In the genomic region with DNA sequence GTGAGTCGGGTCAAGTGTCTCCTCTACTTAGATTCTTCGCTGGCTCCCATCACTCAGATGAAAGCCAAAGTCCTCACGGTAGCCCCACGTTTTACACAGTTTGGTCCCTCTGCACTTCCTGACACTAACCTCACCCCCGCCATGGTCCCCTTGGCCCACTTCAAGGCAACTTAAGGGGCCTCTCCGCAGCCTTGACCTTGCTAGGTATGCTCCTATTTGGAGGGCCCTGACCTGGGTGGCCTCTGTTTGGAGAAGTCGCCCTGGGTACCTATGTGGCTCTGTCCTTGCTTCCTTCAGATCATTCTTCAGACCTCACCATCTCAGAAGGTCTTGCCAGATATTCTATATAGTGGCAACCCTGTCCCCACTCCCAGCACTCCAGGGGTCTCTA, we compare ENCODE assay signal across 30 cellular contexts.
"Had no signal": no experiment of that assay in that cellular context is flagged by ENCODE, and none has a peak within 500 bp of the region (broad histone marks: within the 10 kb centered on the region; RNA-seq: fewer than 3 reads in every experiment).

No MANE protein-coding gene starts in this region.

- H3K27me3 ChIP-seq: adrenal gland, MG63, Peyer's patch had no signal

- H3K4me3 ChIP-seq: adrenal gland, MG63, Peyer's patch had no signal

- H3K27me3 Mint-ChIP-seq: activated B cell treated with CpG ODN at 0.5 μM for 24 hours; activated CD4-positive, alpha-beta memory T cell treated with anti-CD3 and anti-CD28 coated beads, Interleukin-2, amount 10 ng/mL, durations not matched to agents 7 days and 5 days; activated CD8-positive, alpha-beta memory T cell treated with anti-CD3 and anti-CD28 coated beads, Interleukin-2, amount 10 ng/mL, durations not matched to agents 7 days and 5 days; brain had no signal

- H3K4me1 Mint-ChIP-seq: activated B cell treated with CpG ODN at 0.5 μM for 24 hours had no signal

- H3K4me1 ChIP-seq: Peyer's patch had no signal

- H3K9me3 Mint-ChIP-seq: activated B cell treated with CpG ODN at 0.5 μM for 24 hours; activated CD4-positive, alpha-beta memory T cell treated with anti-CD3 and anti-CD28 coated beads, Interleukin-2, amount 10 ng/mL, durations not matched to agents 7 days and 5 days; activated naive CD4-positive, alpha-beta T cell treated with anti-CD3 and anti-CD28 coated beads for 36 hours had no signal

- H3K9me3 ChIP-seq: adrenal gland, MG63, Peyer's patch had no signal

- ATAC-seq: activated CD8-positive, alpha-beta memory T cell treated with anti-CD3 and anti-CD28 coated beads, Interleukin-2, amount 10 ng/mL, durations not matched to agents 7 days and 5 days; SK-N-SH treated with all-trans-retinoic acid at 6 μM for 48 hours had no signal

- DNase-seq: activated B cell treated with CpG ODN at 0.5 μM for 24 hours; activated CD4-positive, alpha-beta memory T cell treated with anti-CD3 and anti-CD28 coated beads, Interleukin-2, amount 10 ng/mL, durations not matched to agents 7 days and 5 days; activated CD4-positive, alpha-beta T cell treated with anti-CD3 and anti-CD28 coated beads for 48 hours; activated CD4-positive, CD25-positive, alpha-beta regulatory T cell treated with anti-CD3 and anti-CD28 coated beads, Interleukin-2, amount 50 U/mL, for 72 hours; activated CD8-positive, alpha-beta memory T cell treated with anti-CD3 and anti-CD28 coated beads for 24 hours; activated CD8-positive, alpha-beta memory T cell treated with anti-CD3 and anti-CD28 coated beads, Interleukin-2, amount 10 ng/mL, durations not matched to agents 7 days and 5 days; activated CD8-positive, alpha-beta memory T cell treated with anti-CD3 and anti-CD28 coated beads, Interleukin-2, amount 50 U/mL, for 48 hours; activated gamma-delta T cell; activated naive CD4-positive, alpha-beta T cell treated with anti-CD3 and anti-CD28 coated beads for 36 hours; activated T-cell treated with anti-CD3 and anti-CD28 coated beads, Interleukin-2, amount 50 U/mL, for 48 hours; adrenal gland; caudate nucleus; Kasumi-1; KG1; NCI-H1092; NCI-H1436 treated with DMSO at 0.1 percent for 48 hours; NCI-H2029; NCI-H345; PC-3; SIG-M5; SW 1271; T-helper 1 cell; T-helper 2 cell; T-helper 9 cell had no signal

- H3K27ac Mint-ChIP-seq: activated B cell treated with CpG ODN at 0.5 μM for 24 hours; activated CD4-positive, alpha-beta memory T cell treated with anti-CD3 and anti-CD28 coated beads, Interleukin-2, amount 10 ng/mL, durations not matched to agents 7 days and 5 days; activated CD8-positive, alpha-beta memory T cell treated with anti-CD3 and anti-CD28 coated beads, Interleukin-2, amount 10 ng/mL, durations not matched to agents 7 days and 5 days; activated naive CD4-positive, alpha-beta T cell treated with anti-CD3 and anti-CD28 coated beads for 36 hours had no signal

- H3K27ac ChIP-seq: adrenal gland, RWPE1, VCaP had no signal

- H3K4me3 Mint-ChIP-seq: activated B cell treated with CpG ODN at 0.5 μM for 24 hours; activated CD4-positive, alpha-beta memory T cell treated with anti-CD3 and anti-CD28 coated beads, Interleukin-2, amount 10 ng/mL, durations not matched to agents 7 days and 5 days; activated CD8-positive, alpha-beta memory T cell treated with anti-CD3 and anti-CD28 coated beads, Interleukin-2, amount 10 ng/mL, durations not matched to agents 7 days and 5 days; activated naive CD4-positive, alpha-beta T cell treated with anti-CD3 and anti-CD28 coated beads for 36 hours; brain had no signal

- H3K36me3 ChIP-seq: adrenal gland, Peyer's patch had no signal
